Comparison of ENCODE assay signal across 17 cellular contexts in genomic region chr18:48419268-48420022, GRCh38. TPM values are rescaled to one million over a fixed set of nuclear protein-coding genes. Genes with fewer than 3 reads are reported as not detected.
DNase-seq lines count a peak whose midpoint lies in the region; ATAC-seq and TF ChIP-seq lines count a peak whose summit lies in the region.
"Had no signal": no experiment of that assay in that cellular context is flagged by ENCODE, and none has a peak within 500 bp of the region (broad histone marks: within the 10 kb centered on the region; RNA-seq: fewer than 3 reads in every experiment).

No MANE protein-coding gene starts in this region.

- dilution Hi-C loops in mammary epithelial cell (cut with HindIII; ENCODE audit: low sequenced_read_pairs): no loop called here

- H3K36me3 Mint-ChIP-seq in activated CD8-positive, alpha-beta T cell treated with anti-CD3 and anti-CD28 coated beads, Interleukin-2, amount 10 ng/mL, durations not matched to agents 7 days and 5 days (ENCODE audit: low read depth): no peaks in the 10 kb centered on the region
- H3K36me3 Mint-ChIP-seq: CD14-positive monocyte had no signal

- ATAC-seq in HG03280 (IDR thresholded peaks at IDR 0.05; ENCODE audit: unreplicated experiment) (no peak), GM21447 (IDR thresholded peaks at IDR 0.05; ENCODE audit: unreplicated experiment) (no peak)
- no peak for ATAC-seq in activated CD8-positive, alpha-beta T cell treated with anti-CD3 and anti-CD28 coated beads, Interleukin-2, amount 10 ng/mL, durations not matched to agents 7 days and 5 days
- ATAC-seq: gastrocnemius medialis had no signal

- WGBS in mammary epithelial cell (ENCODE audit: low coverage, missing lambda C conversion rate): 84% methylated on average over 11 of the region's 11 CpGs

- H3K4me3 ChIP-seq in MM.1S (ENCODE audit: low read length) (no peak overlapping the region), mammary epithelial cell (replicated peaks in 1 of 3; ENCODE audit: insufficient read depth in 1 of 3, low read depth in 2 of 3, low read length in 3 of 3) (no peak overlapping the region), retinal pigment epithelial cell (ENCODE audit: low read length) (no peak overlapping the region)
- H3K4me3 ChIP-seq: coronary artery, gastrocnemius medialis had no signal

- H3K27ac Mint-ChIP-seq in activated CD8-positive, alpha-beta T cell treated with anti-CD3 and anti-CD28 coated beads, Interleukin-2, amount 10 ng/mL, durations not matched to agents 7 days and 5 days: no peak overlapping the region

- H3K27ac ChIP-seq in MM.1S (ENCODE audit: low read length) (no peak overlapping the region), mammary epithelial cell (ENCODE audit: insufficient read depth, low read depth, low read length) (no peak overlapping the region)
- H3K27ac ChIP-seq: gastrocnemius medialis had no signal

- DNase-seq in DMS 273 (lab: John Stamatoyannopoulos, UW; ENCODE audit: unreplicated experiment): peak; percentile 15
- no peak for DNase-seq in DMS 273 treated with DMSO at 0.1 percent for 48 hours (lab: John Stamatoyannopoulos, UW)
- DNase-seq in MM.1S: no peak
- DNase-seq in mammary epithelial cell: peak; percentile 72
- no peak for DNase-seq in retinal pigment epithelial cell (ENCODE audit: low read depth)
- no peak for DNase-seq in activated CD8-positive, alpha-beta T cell treated with anti-CD3 and anti-CD28 coated beads, Interleukin-2, amount 10 ng/mL, durations not matched to agents 7 days and 5 days
- DNase-seq: 8988T; activated effector memory CD4-positive, alpha-beta T cell treated with anti-CD3 and anti-CD28 coated beads, Interleukin-2, amount 50 U/mL, for 16 hours; gastrocnemius medialis; NCI-H1092; stimulated activated CD4-positive, alpha-beta T cell treated with anti-CD3 and anti-CD28 coated beads, Interleukin-2, amount 100 ng/mL, for 24 hours; T-helper 1 cell had no signal

- no peaks in the 10 kb centered on the region for H3K9me2 ChIP-seq in MM.1S (replicated peaks; ENCODE audit: insufficient read depth, low read length)

- H3K9ac ChIP-seq in MM.1S (ENCODE audit: low read length) (no peak overlapping the region), mammary epithelial cell (ENCODE audit: insufficient read depth, low read length) (no peak overlapping the region)

- POLR2A ChIA-PET in activated CD8-positive, alpha-beta T cell treated with anti-CD3 and anti-CD28 coated beads, Interleukin-2, amount 10 ng/mL, durations not matched to agents 7 days and 5 days (lab: Charles Lee): no interaction called here

- H3K9me3 ChIP-seq in MM.1S (replicated peaks; ENCODE audit: insufficient read depth, low read length): no peaks in the 10 kb centered on the region
- H3K9me3 ChIP-seq in mammary epithelial cell (replicated peaks; ENCODE audit: insufficient read depth, low read length): no peaks in the 10 kb centered on the region
- H3K9me3 ChIP-seq: gastrocnemius medialis had no signal

- intact Hi-C loops in mammary epithelial cell (cut with micrococcal nuclease): no loop called here

- H2AFZ ChIP-seq in MM.1S (ENCODE audit: low read length) (no peak overlapping the region), mammary epithelial cell (ENCODE audit: low read depth, low read length) (no peak overlapping the region)

- H3K36me3 ChIP-seq in MM.1S (replicated peaks; ENCODE audit: insufficient read depth, low read length) (no peaks in the 10 kb centered on the region), mammary epithelial cell (ENCODE audit: insufficient read depth, low read length) (no peaks in the 10 kb centered on the region)
- H3K36me3 ChIP-seq: gastrocnemius medialis had no signal

- H3K27me3 ChIP-seq in MM.1S (replicated peaks; ENCODE audit: insufficient read depth, low read length): no peaks in the 10 kb centered on the region
- H3K27me3 ChIP-seq in mammary epithelial cell (ENCODE audit: insufficient read depth, low read length): no peaks in the 10 kb centered on the region

- CTCF ChIA-PET in mammary epithelial cell (lab: Charles Lee; ENCODE audit: low non-redundant PET): interaction anchor here (0.5 kb wide), 1 partner anchor 14 kb away, joined by 3 read pairs; no protein-coding TSS in a partner anchor
- CTCF ChIA-PET in activated CD8-positive, alpha-beta T cell treated with anti-CD3 and anti-CD28 coated beads, Interleukin-2, amount 10 ng/mL, durations not matched to agents 7 days and 5 days (lab: Charles Lee): interaction anchor here (1.3 kb wide), 1 partner anchor 26 kb away, joined by 4 read pairs; no protein-coding TSS in a partner anchor

- H3K4me1 ChIP-seq in MM.1S (ENCODE audit: low read length): no peaks in the 10 kb centered on the region
- no peaks in the 10 kb centered on the region for H3K4me1 ChIP-seq in mammary epithelial cell (ENCODE audit: insufficient read depth, low read length)
- H3K4me1 ChIP-seq: gastrocnemius medialis had no signal

- H3K9me3 Mint-ChIP-seq in activated CD8-positive, alpha-beta T cell treated with anti-CD3 and anti-CD28 coated beads, Interleukin-2, amount 10 ng/mL, durations not matched to agents 7 days and 5 days (ENCODE audit: insufficient read depth): no peaks in the 10 kb centered on the region

- no peaks in the 10 kb centered on the region for H3K4me1 Mint-ChIP-seq in activated CD8-positive, alpha-beta T cell treated with anti-CD3 and anti-CD28 coated beads, Interleukin-2, amount 10 ng/mL, durations not matched to agents 7 days and 5 days (ENCODE audit: low read depth)

- no peaks in the 10 kb centered on the region for H3F3A ChIP-seq in MM.1S (ENCODE audit: insufficient read depth, low read length)

- TF ChIP-seq CTCF in MM.1S (IDR thresholded peaks at IDR 0.05; ENCODE audit: low read length) (peak; percentile 9; the same call in 1 of the 2 replicates), mammary epithelial cell (conservative IDR thresholded peaks at IDR 0.05 in 1 of 2, IDR thresholded peaks at IDR 0.05 in 1 of 2; ENCODE audit: extremely low read depth in 1 of 2, insufficient read depth in 1 of 2, low read depth in 1 of 2, low read length in 2 of 2) (no peak), retinal pigment epithelial cell (conservative IDR thresholded peaks at IDR 0.05; ENCODE audit: low read depth, low read length) (peak; percentile 18)

- no peaks in the 10 kb centered on the region for H4K20me1 ChIP-seq in MM.1S (ENCODE audit: insufficient read depth, low read length)
- no peaks in the 10 kb centered on the region for H4K20me1 ChIP-seq in mammary epithelial cell (ENCODE audit: insufficient read depth, low read length)

- H3K79me2 ChIP-seq in MM.1S (ENCODE audit: low read length) (no peaks in the 10 kb centered on the region), mammary epithelial cell (ENCODE audit: insufficient read depth, low read length) (no peaks in the 10 kb centered on the region)

- BruUV-seq in mammary epithelial cell (replicated peaks; lab: Mats Ljungman, UMichigan): no TSS peak

- H3K4me2 ChIP-seq in MM.1S (ENCODE audit: low read depth, low read length) (no peak overlapping the region), mammary epithelial cell (ENCODE audit: insufficient read depth, low read depth, low read length) (no peak overlapping the region)

- H3K27me3 Mint-ChIP-seq in activated CD8-positive, alpha-beta T cell treated with anti-CD3 and anti-CD28 coated beads, Interleukin-2, amount 10 ng/mL, durations not matched to agents 7 days and 5 days (ENCODE audit: low read depth): peaks cover 47% of the 10 kb centered on the region

- no peak overlapping the region for H3K4me3 Mint-ChIP-seq in activated CD8-positive, alpha-beta T cell treated with anti-CD3 and anti-CD28 coated beads, Interleukin-2, amount 10 ng/mL, durations not matched to agents 7 days and 5 days

- in situ Hi-C loops in mammary epithelial cell (cut with MboI; ENCODE audit: low sequenced_read_pairs in 2 of 2): no loop called here

RNA-seq across cellular contexts. Expression of gene ZBTB7C, which starts 10.3 kb away (rescaled TPM):
- total RNA-seq in mammary epithelial cell: 1 to 10 TPM; 3.4 to 4.2 TPM
- polyA plus RNA-seq in mammary epithelial cell: 2.4 TPM
- polyA minus RNA-seq in mammary epithelial cell: 5.3 TPM
- total RNA-seq in activated CD8-positive, alpha-beta T cell treated with anti-CD3 and anti-CD28 coated beads, Interleukin-2, amount 10 ng/mL, durations not matched to agents 7 days and 5 days: not detected
- total RNA-seq: endothelial cell of umbilical vein had no signal
- polyA plus RNA-seq: endothelial cell of umbilical vein had no signal

Comparison
In these comparisons a context has a peak if more than half of its experiments do, and no peak if none do; other contexts are left out.
1. DNase-seq: peak in DMS 273 (single experiment) and mammary epithelial cell (single experiment); none in DMS 273 treated with DMSO at 0.1 percent for 48 hours (single experiment), MM.1S (single experiment), retinal pigment epithelial cell (single experiment) and activated CD8-positive, alpha-beta T cell treated with anti-CD3 and anti-CD28 coated beads, Interleukin-2, amount 10 ng/mL, durations not matched to agents 7 days and 5 days (single experiment).
2. CTCF ChIP-seq: peak in MM.1S (single experiment) and retinal pigment epithelial cell (single experiment); none in mammary epithelial cell (0 of 2).
3. RNA of gene ZBTB7C, which starts 10.3 kb away (total RNA-seq): 3.4 to 4.2 TPM in mammary epithelial cell; not detected in activated CD8-positive, alpha-beta T cell treated with anti-CD3 and anti-CD28 coated beads, Interleukin-2, amount 10 ng/mL, durations not matched to agents 7 days and 5 days; every median in the first group is over 4 times any median in the second.